8 cellular contexts compared by ENCODE assay signal in genomic region chr5:138464388-138465287, GRCh38. TPM values are rescaled to one million over a fixed set of nuclear protein-coding genes. Genes with fewer than 3 reads are reported as not detected.
DNase-seq lines count a peak whose midpoint lies in the region; ATAC-seq and TF ChIP-seq lines count a peak whose summit lies in the region.

No MANE protein-coding gene starts in this region.

- CTCF ChIA-PET in PC-9 (lab: Charles Lee), result interaction anchor here (1.1 to 2.1 kb wide), 2 partner anchors 38 to 40 kb away, joined by 4 to 6 read pairs; no protein-coding TSS in a partner anchor

- DNase-seq in DMS79 (lab: John Stamatoyannopoulos, UW) (peak; percentile 86), KG1 (lab: John Stamatoyannopoulos, UW) (peak; percentile 45), PC-9 (peak; percentile 95 to 96), erythroblast (lab: John Stamatoyannopoulos, UW) (peak; percentile 98 to 99)
- peak; percentile 94 for DNase-seq in activated T-cell treated with anti-CD3 and anti-CD28 coated beads, Interleukin-2, amount 50 U/mL, for 4 hours
- DNase-seq in stimulated activated CD8-positive, alpha-beta memory T cell treated with anti-CD3 and anti-CD28 coated beads, Interleukin-4, amount 100 ng/mL, for 48 hours, result peak; percentile 94

- peak overlapping the region; percentile 81 for H3K27ac ChIP-seq in PC-9

- intact Hi-C loops in PC-9 (cut with micrococcal nuclease; ENCODE audit: unreplicated experiment), result loop anchor here (1.0 kb wide), 3 partner anchors 39 to 111 kb away; partner anchors contain the start of genes ETF1 and HSPA9

- H3K4me1 Mint-ChIP-seq in activated T-cell treated with anti-CD3 and anti-CD28 coated beads, Interleukin-2, amount 50 U/mL, for 4 hours (ENCODE audit: low read depth), result peaks cover 41% of the 10 kb centered on the region

- H3K9ac ChIP-seq in mucosa of stomach (ENCODE audit: low read length), result peak overlapping the region; percentile 94

- no peaks in the 10 kb centered on the region for H3K27me3 ChIP-seq in PC-9 (ENCODE audit: insufficient read depth, low read depth)
- H3K27me3 ChIP-seq in mucosa of stomach (ENCODE audit: control insufficient read depth, insufficient read depth, low read length), result no peaks in the 10 kb centered on the region

- no peaks in the 10 kb centered on the region for H3K27me3 Mint-ChIP-seq in activated T-cell treated with anti-CD3 and anti-CD28 coated beads, Interleukin-2, amount 50 U/mL, for 4 hours (ENCODE audit: low read depth)

- peak; percentile 69 for TF ChIP-seq CTCF in PC-9 (conservative IDR thresholded peaks at IDR 0.05)

- ATAC-seq in GM21737 (IDR thresholded peaks at IDR 0.05; ENCODE audit: unreplicated experiment), result peak; percentile 66
- peak; percentile 77 to 79 for ATAC-seq in activated T-cell treated with anti-CD3 and anti-CD28 coated beads, Interleukin-2, amount 50 U/mL, for 4 hours

- no peaks in the 10 kb centered on the region for H3K9me3 Mint-ChIP-seq in activated T-cell treated with anti-CD3 and anti-CD28 coated beads, Interleukin-2, amount 50 U/mL, for 4 hours

- no TSS peak for BruUV-seq in PC-9 (replicated peaks; lab: Mats Ljungman, UMichigan)

- no peaks in the 10 kb centered on the region for H3K36me3 ChIP-seq in PC-9 (ENCODE audit: low read depth)
- no peaks in the 10 kb centered on the region for H3K36me3 ChIP-seq in mucosa of stomach (ENCODE audit: control insufficient read depth, insufficient read depth, low read length)

- H3K36me3 Mint-ChIP-seq in activated T-cell treated with anti-CD3 and anti-CD28 coated beads, Interleukin-2, amount 50 U/mL, for 4 hours (ENCODE audit: insufficient read depth), result peaks cover 21% of the 10 kb centered on the region

- H3K4me3 Mint-ChIP-seq in activated T-cell treated with anti-CD3 and anti-CD28 coated beads, Interleukin-2, amount 50 U/mL, for 4 hours, result peak overlapping the region; percentile 86

- peak overlapping the region; percentile 89 for H2AFZ ChIP-seq in PC-9

- H3K4me1 ChIP-seq in PC-9 (replicated peaks; ENCODE audit: insufficient read depth) (peaks cover 6% of the 10 kb centered on the region), mucosa of stomach (ENCODE audit: control insufficient read depth, insufficient read depth, low read length) (peaks cover 37% of the 10 kb centered on the region)

- peak overlapping the region; percentile 80 for H3K4me3 ChIP-seq in PC-9
- peak overlapping the region; percentile 89 for H3K4me3 ChIP-seq in mucosa of stomach (ENCODE audit: low read length)

- H3K9me3 ChIP-seq in PC-9 (ENCODE audit: insufficient read depth, low read depth) (no peaks in the 10 kb centered on the region), mucosa of stomach (ENCODE audit: control insufficient read depth, low read length) (no peaks in the 10 kb centered on the region)

- no peaks in the 10 kb centered on the region for H3K79me2 ChIP-seq in PC-9 (ENCODE audit: low read depth)

- H3F3A ChIP-seq in PC-9 (ENCODE audit: insufficient read depth, low read depth), result peaks cover 4% of the 10 kb centered on the region; the same call in 1 of the 2 replicates

- H3K9me2 ChIP-seq in PC-9 (ENCODE audit: insufficient read depth), result no peaks in the 10 kb centered on the region

- POLR2A ChIA-PET in PC-9 (lab: Charles Lee; ENCODE audit: unreplicated experiment), result interaction anchor here (0.5 to 0.8 kb wide), 6 partner anchors 19 to 878 kb away, joined by 3 to 21 read pairs (median 4); partner anchors contain the start of gene HSPA9

- TF ChIP-seq POLR2A in erythroblast (IDR thresholded peaks at IDR 0.05; ENCODE audit: low read length), result peak; percentile 70

- H3K4me2 ChIP-seq in PC-9, result peak overlapping the region; percentile 97

- peaks cover 18% of the 10 kb centered on the region for H4K20me1 ChIP-seq in PC-9 (ENCODE audit: insufficient read depth)

RNA-seq across cellular contexts. Expression of gene EGR1, which starts 0.6 kb away (rescaled TPM):
- 24.7 and 31.0 TPM in 2 replicates for total RNA-seq in PC-9 (2021)
- 10 to 100 TPM; 18.9 to 26.4 (median 20.0) TPM for total RNA-seq in activated T-cell treated with anti-CD3 and anti-CD28 coated beads, Interleukin-2, amount 50 U/mL, for 4 hours

RNA-seq across cellular contexts. Expression of gene REEP2, which starts 25.8 kb away (rescaled TPM):
- total RNA-seq in PC-9 (2021), result 0.87 and 1.3 TPM in 2 replicates
- total RNA-seq in activated T-cell treated with anti-CD3 and anti-CD28 coated beads, Interleukin-2, amount 50 U/mL, for 4 hours, result 1 to 10 TPM; 1.3 to 1.8 (median 1.7) TPM

Comparison
In these comparisons a context has a peak if more than half of its experiments do, and no peak if none do; other contexts are left out.
1. Peak in every context shown above with its lines: DNase-seq, ATAC-seq, H3K4me3 ChIP-seq and H3K27ac ChIP-seq.
2. DNase-seq: peak in every context shown above with its lines; median percentile 98 in erythroblast; 96 in PC-9; 94 in activated T-cell treated with anti-CD3 and anti-CD28 coated beads, Interleukin-2, amount 50 U/mL, for 4 hours; 94 in stimulated activated CD8-positive, alpha-beta memory T cell treated with anti-CD3 and anti-CD28 coated beads, Interleukin-4, amount 100 ng/mL, for 48 hours; 86 in DMS79; 45 in KG1.